Comparison of ENCODE assay signal across 12 cellular contexts in genomic region chr2:101007415-101008345, GRCh38. TPM values are rescaled to one million over a fixed set of nuclear protein-coding genes. Genes with fewer than 3 reads are reported as not detected.
DNase-seq lines count a peak whose midpoint lies in the region; ATAC-seq and TF ChIP-seq lines count a peak whose summit lies in the region.
"Had no signal": no experiment of that assay in that cellular context is flagged by ENCODE, and none has a peak within 500 bp of the region (broad histone marks: within the 10 kb centered on the region; RNA-seq: fewer than 3 reads in every experiment).

No MANE protein-coding gene starts in this region.

- no peak for ATAC-seq in left colon

- peak overlapping the region; percentile 8; the same call in 1 of the 2 replicates for H3K27ac ChIP-seq in HUES64 (ENCODE audit: low read depth, low read length)
- H3K27ac ChIP-seq: KMS-11 had no signal

- no peak overlapping the region for H3K9ac ChIP-seq in HUES64 (ENCODE audit: low read depth, low read length)
- H3K9ac ChIP-seq: KMS-11 had no signal

- 89% methylated on average over 11 of the region's 11 CpGs for WGBS in HUES64

- no peak for DNase-seq in activated CD4-positive, alpha-beta T cell treated with anti-CD3 and anti-CD28 coated beads, Interleukin-2, amount 10 ng/mL, durations not matched to agents 24 days and 14 days
- DNase-seq in activated CD4-positive, alpha-beta T cell treated with anti-CD3 and anti-CD28 coated beads for 48 hours = no peak
- DNase-seq in activated naive CD8-positive, alpha-beta T cell treated with anti-CD3 and anti-CD28 coated beads for 36 hours = no peak
- DNase-seq in NCI-H187 (lab: John Stamatoyannopoulos, UW) (no peak), left colon (no peak), NCI-H82 (lab: John Stamatoyannopoulos, UW) (no peak)
- DNase-seq: activated effector memory CD4-positive, alpha-beta T cell treated with Interleukin-2 at 50 U/mL for 16 hours; NCI-H446; stimulated activated naive CD4-positive, alpha-beta T cell had no signal

- no peak for TF ChIP-seq CTCF in nephron (IDR thresholded peaks at IDR 0.05; ENCODE audit: unreplicated experiment in 3 of 3)

- H3K4me3 ChIP-seq in HUES64 (ENCODE audit: low read length) = no peak overlapping the region

- no peak overlapping the region for H3K27ac Mint-ChIP-seq in activated CD4-positive, alpha-beta T cell treated with anti-CD3 and anti-CD28 coated beads, Interleukin-2, amount 10 ng/mL, durations not matched to agents 24 days and 14 days
- peak overlapping the region; percentile 72 for H3K27ac Mint-ChIP-seq in activated naive CD8-positive, alpha-beta T cell treated with anti-CD3 and anti-CD28 coated beads for 36 hours
- H3K27ac Mint-ChIP-seq in nephron = peak overlapping the region in 2 of 3 experiments; percentile 14 to 26

- H3K27me3 ChIP-seq in HUES64 (ENCODE audit: insufficient read depth, low read length) = no peaks in the 10 kb centered on the region

- peak overlapping the region; percentile 40 for H3K4me3 Mint-ChIP-seq in activated CD4-positive, alpha-beta T cell treated with anti-CD3 and anti-CD28 coated beads, Interleukin-2, amount 10 ng/mL, durations not matched to agents 24 days and 14 days
- H3K4me3 Mint-ChIP-seq in activated naive CD8-positive, alpha-beta T cell treated with anti-CD3 and anti-CD28 coated beads for 36 hours = peak overlapping the region; percentile 22
- peak overlapping the region in 1 of 3 experiments; percentile 9 for H3K4me3 Mint-ChIP-seq in nephron

- intact Hi-C loops in activated CD4-positive, alpha-beta T cell treated with anti-CD3 and anti-CD28 coated beads, Interleukin-2, amount 10 ng/mL, durations not matched to agents 24 days and 14 days (cut with micrococcal nuclease) = loop anchor here (10.0 kb wide), 2 partner anchors 583 to 1823 kb away; partner anchors contain the start of genes MITD1 and MRPL30
- intact Hi-C loops in left colon (cut with DNase I, micrococcal nuclease) = no loop called here

- peaks cover 56% of the 10 kb centered on the region for H3K4me1 Mint-ChIP-seq in activated CD4-positive, alpha-beta T cell treated with anti-CD3 and anti-CD28 coated beads, Interleukin-2, amount 10 ng/mL, durations not matched to agents 24 days and 14 days
- peaks cover 64% of the 10 kb centered on the region for H3K4me1 Mint-ChIP-seq in activated naive CD8-positive, alpha-beta T cell treated with anti-CD3 and anti-CD28 coated beads for 36 hours
- H3K4me1 Mint-ChIP-seq in nephron = peaks cover 28% of the 10 kb centered on the region

- no peaks in the 10 kb centered on the region for H3K9me3 Mint-ChIP-seq in activated CD4-positive, alpha-beta T cell treated with anti-CD3 and anti-CD28 coated beads, Interleukin-2, amount 10 ng/mL, durations not matched to agents 24 days and 14 days
- H3K9me3 Mint-ChIP-seq in activated naive CD8-positive, alpha-beta T cell treated with anti-CD3 and anti-CD28 coated beads for 36 hours = no peaks in the 10 kb centered on the region
- no peaks in the 10 kb centered on the region for H3K9me3 Mint-ChIP-seq in nephron

- H3K4me1 ChIP-seq in HUES64 (ENCODE audit: insufficient read depth, low read length) = peaks cover 12% of the 10 kb centered on the region; the same call in 1 of the 2 replicates

- peaks cover 86% of the 10 kb centered on the region for H3K36me3 Mint-ChIP-seq in activated CD4-positive, alpha-beta T cell treated with anti-CD3 and anti-CD28 coated beads, Interleukin-2, amount 10 ng/mL, durations not matched to agents 24 days and 14 days (ENCODE audit: low read depth)
- H3K36me3 Mint-ChIP-seq in activated naive CD8-positive, alpha-beta T cell treated with anti-CD3 and anti-CD28 coated beads for 36 hours = peaks cover 69% of the 10 kb centered on the region
- peaks cover 89% of the 10 kb centered on the region for H3K36me3 Mint-ChIP-seq in nephron (ENCODE audit: low read depth)

- H3K9me3 ChIP-seq in HUES64 (ENCODE audit: insufficient read depth, low read depth, low read length) = no peaks in the 10 kb centered on the region

- H3K36me3 ChIP-seq in HUES64 (ENCODE audit: insufficient read depth, low read length) = peaks cover 91% of the 10 kb centered on the region

- H3K27me3 Mint-ChIP-seq in activated CD4-positive, alpha-beta T cell treated with anti-CD3 and anti-CD28 coated beads, Interleukin-2, amount 10 ng/mL, durations not matched to agents 24 days and 14 days = no peaks in the 10 kb centered on the region
- no peaks in the 10 kb centered on the region for H3K27me3 Mint-ChIP-seq in activated naive CD8-positive, alpha-beta T cell treated with anti-CD3 and anti-CD28 coated beads for 36 hours
- no peaks in the 10 kb centered on the region for H3K27me3 Mint-ChIP-seq in nephron (ENCODE audit: low read depth)

RNA-seq across cellular contexts. Expression of gene RPL31, which starts 5.6 kb away (rescaled TPM):
- 1,154 and 1,159 TPM in 2 replicates for total RNA-seq in activated CD4-positive, alpha-beta T cell treated with anti-CD3 and anti-CD28 coated beads, Interleukin-2, amount 10 ng/mL, durations not matched to agents 24 days and 14 days
- polyA plus RNA-seq in HUES64 (2013, experiment 1 of 2) = 2,474 TPM
- polyA plus RNA-seq in HUES64 (2013, experiment 2 of 2) = 2,537 TPM
- total RNA-seq in activated naive CD8-positive, alpha-beta T cell treated with anti-CD3 and anti-CD28 coated beads for 36 hours = 1,000 to 10,000 TPM; 1,614 to 1,628 TPM
- 1,000 to 10,000 TPM; 1,084 to 1,104 TPM for total RNA-seq in left colon
